In genomic region chr17:28655160-28655559, GRCh38 we compare ENCODE assay signal across 1 cellular context.
TF ChIP-seq lines count a peak whose summit lies in the region.

No MANE protein-coding gene starts in this region.

TF ChIP-seq in K562, 482 proteins besides CTCF, POLR2A, EP300 and RAD21:
- TF ChIP-seq TARDBP (IDR thresholded peaks at IDR 0.05) (no peak), ELK1 (CRISPR knock-in tag; IDR thresholded peaks at IDR 0.05) (no peak), SLC30A9 (CRISPR knock-in tag; IDR thresholded peaks at IDR 0.05) (no peak), ZNF384 (IDR thresholded peaks at IDR 0.05; ENCODE audit: low read depth, low read length) (no peak), HNRNPLL (IDR thresholded peaks at IDR 0.05; ENCODE audit: low read depth, low read length, poor library complexity, severe bottlenecking) (no peak), IRF2 (CRISPR knock-in tag; IDR thresholded peaks at IDR 0.05) (no peak), GABPB2 (CRISPR knock-in tag; conservative IDR thresholded peaks at IDR 0.05) (no peak), FIP1L1 (IDR thresholded peaks at IDR 0.05; ENCODE audit: low read depth, low read length, poor library complexity, severe bottlenecking) (no peak), CLOCK (CRISPR knock-in tag; IDR thresholded peaks at IDR 0.05; ENCODE audit: borderline replicate concordance) (no peak), USF1 (CRISPR knock-in tag; IDR thresholded peaks at IDR 0.05) (no peak), NFATC3 (IDR thresholded peaks at IDR 0.05) (no peak), MXD1 (CRISPR knock-in tag; IDR thresholded peaks at IDR 0.05; ENCODE audit: borderline replicate concordance, poor library complexity, severe bottlenecking) (no peak), RBM17 (IDR thresholded peaks at IDR 0.05; ENCODE audit: borderline replicate concordance, low read depth, low read length) (no peak), U2AF1 (optimal IDR thresholded peaks at IDR 0.05; ENCODE audit: low read depth, low read length) (no peak), FOXA3 (CRISPR knock-in tag; conservative IDR thresholded peaks at IDR 0.05 in 1 of 2, IDR thresholded peaks at IDR 0.05 in 1 of 2) (no peak), STAG1 (CRISPR knock-in tag; IDR thresholded peaks at IDR 0.05; ENCODE audit: borderline replicate concordance) (no peak)
TF ChIP-seq in K562: peak in this region for 0.
